Comparison of ENCODE assay signal across 9 cellular contexts in the genomic region with DNA sequence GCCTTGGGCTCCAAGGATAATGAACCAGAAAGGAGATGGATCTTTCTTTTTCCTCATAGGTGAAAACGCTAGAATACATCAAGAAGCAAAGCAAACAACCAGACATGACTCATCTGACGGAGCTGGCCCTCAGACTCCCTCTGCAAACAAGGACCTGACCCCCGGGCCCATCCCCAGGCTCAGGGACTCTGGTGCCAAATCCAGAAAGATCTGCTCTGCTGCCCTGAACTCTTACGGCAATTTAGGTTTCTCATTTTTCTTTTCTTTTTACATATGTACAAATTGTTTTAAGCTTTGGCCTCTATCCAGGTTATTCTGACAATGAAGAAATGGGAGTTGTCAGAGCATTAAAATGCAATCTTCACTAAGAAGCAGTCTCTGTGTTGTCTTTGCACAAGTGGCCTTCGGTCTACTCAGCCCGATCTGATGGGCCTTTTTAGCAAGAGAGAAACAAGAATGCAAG. TPM values are rescaled to one million over a fixed set of nuclear protein-coding genes. Genes with fewer than 3 reads are reported as not detected.
DNase-seq lines count a peak whose midpoint lies in the region; TF ChIP-seq lines count a peak whose summit lies in the region.
"Had no signal": no experiment of that assay in that cellular context is flagged by ENCODE, and none has a peak within 500 bp of the region (broad histone marks: within the 10 kb centered on the region; RNA-seq: fewer than 3 reads in every experiment).

No MANE protein-coding gene starts in this region.

- H3K4me1 ChIP-seq in PC-9 (replicated peaks; ENCODE audit: insufficient read depth) (peaks cover 22% of the 10 kb centered on the region), skeletal muscle tissue (ENCODE audit: control insufficient read depth in 3 of 3, insufficient read depth in 3 of 3, low read length in 3 of 3) (peaks cover 38 to 61% (median 52%) of the 10 kb centered on the region in 3 donors)

- H3K4me3 ChIP-seq in PC-9 (no peak overlapping the region), fibroblast of mammary gland (ENCODE audit: control insufficient read depth, low read depth, low read length) (no peak overlapping the region), skeletal muscle tissue (ENCODE audit: low read length in 3 of 3) (no peak overlapping the region)

- CTCF ChIA-PET in PC-9 (lab: Charles Lee) = no interaction called here

- DNase-seq in DMS53 (lab: John Stamatoyannopoulos, UW) = peak; percentile 80
- peak; percentile 80 to 84 for DNase-seq in PC-9
- peak; percentile 61 for DNase-seq in fibroblast of mammary gland (ENCODE audit: low read depth)
- no peak for DNase-seq in activated CD8-positive, alpha-beta memory T cell treated with anti-CD3 and anti-CD28 coated beads for 24 hours
- no peak for DNase-seq in NCI-H345 treated with DMSO at 0.1 percent for 48 hours (lab: John Stamatoyannopoulos, UW; ENCODE audit: unreplicated experiment)
- DNase-seq in CD1c-positive myeloid dendritic cell (ENCODE audit: extremely low spot score) = no peak
- no peak for DNase-seq in NCI-H187 treated with DMSO at 0.1 percent for 48 hours (lab: John Stamatoyannopoulos, UW)
- DNase-seq: NCI-H526 had no signal

- 0 out of 2 replicates have a peak overlapping the region, but pooled peaks have one; percentile 5 for H3K4me2 ChIP-seq in PC-9

- H3K9ac ChIP-seq in skeletal muscle tissue (ENCODE audit: low read depth in 1 of 3, low read length in 3 of 3) = no peak overlapping the region

- intact Hi-C loops in PC-9 (cut with micrococcal nuclease; ENCODE audit: unreplicated experiment) = loop anchor here (1.0 to 5.0 kb wide), 3 partner anchors 16 to 187 kb away; no protein-coding TSS in a partner anchor

- no peak overlapping the region for H2AFZ ChIP-seq in PC-9

- 0 out of 2 replicates have a peak, but pooled peaks cover 13% of the 10 kb centered on the region for H3K79me2 ChIP-seq in PC-9 (ENCODE audit: low read depth)

- no peak overlapping the region for H3K27ac ChIP-seq in PC-9
- H3K27ac ChIP-seq in skeletal muscle tissue (ENCODE audit: low read depth, low read length) = peak overlapping the region; percentile 44

- H4K20me1 ChIP-seq in PC-9 (ENCODE audit: insufficient read depth) = no peaks in the 10 kb centered on the region

- H3K9me3 ChIP-seq in PC-9 (ENCODE audit: insufficient read depth, low read depth) (peaks cover 15% of the 10 kb centered on the region; the same call in 1 of the 2 replicates), skeletal muscle tissue (ENCODE audit: control insufficient read depth in 3 of 3, low read length in 3 of 3) (no peaks in the 10 kb centered on the region)

- H3K9me2 ChIP-seq in PC-9 (ENCODE audit: insufficient read depth) = no peaks in the 10 kb centered on the region

- peaks cover 30% of the 10 kb centered on the region for H3F3A ChIP-seq in PC-9 (ENCODE audit: insufficient read depth, low read depth)

- peaks cover 43% of the 10 kb centered on the region for H3K36me3 ChIP-seq in PC-9 (ENCODE audit: low read depth)
- peaks cover 11 to 21% (median 21%) of the 10 kb centered on the region in 3 donors for H3K36me3 ChIP-seq in skeletal muscle tissue (ENCODE audit: control insufficient read depth in 3 of 3, insufficient read depth in 3 of 3, low read length in 3 of 3)

- BruUV-seq in PC-9 (replicated peaks; lab: Mats Ljungman, UMichigan) = no TSS peak

- POLR2A ChIA-PET in PC-9 (lab: Charles Lee; ENCODE audit: unreplicated experiment) = interaction anchor here (0.7 to 1.0 kb wide), 6 partner anchors 12 to 1379 kb away, joined by 3 to 10 read pairs (median 4); a partner anchor contains a TSS

- TF ChIP-seq CTCF in PC-9 (conservative IDR thresholded peaks at IDR 0.05) (no peak), fibroblast of mammary gland (conservative IDR thresholded peaks at IDR 0.05; ENCODE audit: control insufficient read depth, insufficient read depth, low read depth, low read length) (no peak)

- no peaks in the 10 kb centered on the region for H3K27me3 ChIP-seq in PC-9 (ENCODE audit: insufficient read depth, low read depth)
- H3K27me3 ChIP-seq in skeletal muscle tissue (ENCODE audit: control insufficient read depth in 3 of 3, insufficient read depth in 3 of 3, low read length in 3 of 3) = no peaks in the 10 kb centered on the region

RNA-seq across cellular contexts. Expression of a gene that starts 17.7 kb away (rescaled TPM):
- 60.4 TPM in 2 replicates for total RNA-seq in PC-9 (2021)
- total RNA-seq in skeletal muscle tissue = 11.5 TPM

RNA-seq across cellular contexts. Expression of a gene that starts 17.7 kb away (rescaled TPM):
- total RNA-seq in PC-9 (2021) = 21.0 and 21.6 TPM in 2 replicates
- 10.4 TPM for total RNA-seq in skeletal muscle tissue

Comparison
In these comparisons a context has a peak if more than half of its experiments do, and no peak if none do; other contexts are left out.
1. DNase-seq: peak in DMS53 (single experiment), PC-9 (2 of 2) and fibroblast of mammary gland (single experiment); none in activated CD8-positive, alpha-beta memory T cell treated with anti-CD3 and anti-CD28 coated beads for 24 hours (single experiment), NCI-H345 treated with DMSO at 0.1 percent for 48 hours (single experiment), CD1c-positive myeloid dendritic cell (single experiment) and NCI-H187 treated with DMSO at 0.1 percent for 48 hours (single experiment).